In the genomic region with DNA sequence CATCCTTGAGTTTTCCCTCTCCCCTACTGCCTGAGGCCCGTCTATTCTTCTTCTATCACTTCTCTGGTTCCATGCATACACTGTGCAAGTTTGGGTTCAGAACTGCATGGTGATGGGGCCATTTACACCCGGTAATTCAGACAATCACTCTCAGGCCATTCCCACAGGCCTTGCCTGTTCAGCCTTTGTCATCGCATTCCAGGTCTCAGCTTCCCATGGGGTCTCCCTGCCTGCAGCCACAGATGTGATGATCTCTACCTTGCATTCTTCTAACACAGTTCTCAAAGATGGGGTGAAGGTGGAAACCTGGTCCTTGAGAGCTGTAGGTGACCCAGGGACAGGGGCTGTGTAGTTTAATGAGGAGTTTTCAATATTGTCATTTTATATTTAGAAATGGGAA, we compare ENCODE assay signal across 2 cellular contexts.
TF ChIP-seq lines count a peak whose summit lies in the region.

No MANE protein-coding gene starts in this region.

TF ChIP-seq in WTC11, 78 proteins besides CTCF, POLR2A, EP300 and RAD21 (continues in another document):
- TF ChIP-seq TCF7 (CRISPR knock-in tag; IDR thresholded peaks at IDR 0.05; ENCODE audit: low read depth) (no peak), ZNF317 (CRISPR knock-in tag; IDR thresholded peaks at IDR 0.05; ENCODE audit: borderline replicate concordance, low read depth) (no peak), FOXP1 (CRISPR knock-in tag; IDR thresholded peaks at IDR 0.05; ENCODE audit: borderline replicate concordance) (no peak), SOX15 (CRISPR knock-in tag; IDR thresholded peaks at IDR 0.05) (no peak), ZNF532 (CRISPR knock-in tag; IDR thresholded peaks at IDR 0.05; ENCODE audit: borderline replicate concordance) (no peak), IRF2 (CRISPR knock-in tag; IDR thresholded peaks at IDR 0.05; ENCODE audit: borderline replicate concordance, low read depth) (no peak), ZNF121 (CRISPR knock-in tag; IDR thresholded peaks at IDR 0.05) (no peak), NR3C1 (CRISPR knock-in tag; conservative IDR thresholded peaks at IDR 0.05; ENCODE audit: low read depth) (no peak), NFATC4 (CRISPR knock-in tag; IDR thresholded peaks at IDR 0.05) (no peak), E2F4 (CRISPR knock-in tag; IDR thresholded peaks at IDR 0.05; ENCODE audit: borderline replicate concordance, low read depth) (no peak), FOXK1 (CRISPR knock-in tag; IDR thresholded peaks at IDR 0.05) (no peak)
- TF ChIP-seq, protein P1, sequence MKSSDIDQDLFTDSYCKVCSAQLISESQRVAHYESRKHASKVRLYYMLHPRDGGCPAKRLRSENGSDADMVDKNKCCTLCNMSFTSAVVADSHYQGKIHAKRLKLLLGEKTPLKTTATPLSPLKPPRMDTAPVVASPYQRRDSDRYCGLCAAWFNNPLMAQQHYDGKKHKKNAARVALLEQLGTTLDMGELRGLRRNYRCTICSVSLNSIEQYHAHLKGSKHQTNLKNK (CRISPR knock-in tag; IDR thresholded peaks at IDR 0.05) = no peak
- TF ChIP-seq, protein P2, sequence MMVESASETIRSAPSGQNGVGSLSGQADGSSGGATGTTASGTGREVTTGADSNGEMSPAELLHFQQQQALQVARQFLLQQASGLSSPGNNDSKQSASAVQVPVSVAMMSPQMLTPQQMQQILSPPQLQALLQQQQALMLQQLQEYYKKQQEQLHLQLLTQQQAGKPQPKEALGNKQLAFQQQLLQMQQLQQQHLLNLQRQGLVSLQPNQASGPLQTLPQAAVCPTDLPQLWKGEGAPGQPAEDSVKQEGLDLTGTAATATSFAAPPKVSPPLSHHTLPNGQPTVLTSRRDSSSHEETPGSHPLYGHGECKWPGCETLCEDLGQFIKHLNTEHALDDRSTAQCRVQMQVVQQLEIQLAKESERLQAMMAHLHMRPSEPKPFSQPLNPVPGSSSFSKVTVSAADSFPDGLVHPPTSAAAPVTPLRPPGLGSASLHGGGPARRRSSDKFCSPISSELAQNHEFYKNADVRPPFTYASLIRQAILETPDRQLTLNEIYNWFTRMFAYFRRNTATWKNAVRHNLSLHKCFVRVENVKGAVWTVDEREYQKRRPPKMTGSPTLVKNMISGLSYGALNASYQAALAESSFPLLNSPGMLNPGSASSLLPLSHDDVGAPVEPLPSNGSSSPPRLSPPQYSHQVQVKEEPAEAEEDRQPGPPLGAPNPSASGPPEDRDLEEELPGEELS (CRISPR knock-in tag; IDR thresholded peaks at IDR 0.05) = no peak
- TF ChIP-seq, protein P3, sequence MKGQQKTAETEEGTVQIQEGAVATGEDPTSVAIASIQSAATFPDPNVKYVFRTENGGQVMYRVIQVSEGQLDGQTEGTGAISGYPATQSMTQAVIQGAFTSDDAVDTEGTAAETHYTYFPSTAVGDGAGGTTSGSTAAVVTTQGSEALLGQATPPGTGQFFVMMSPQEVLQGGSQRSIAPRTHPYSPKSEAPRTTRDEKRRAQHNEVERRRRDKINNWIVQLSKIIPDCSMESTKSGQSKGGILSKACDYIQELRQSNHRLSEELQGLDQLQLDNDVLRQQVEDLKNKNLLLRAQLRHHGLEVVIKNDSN (CRISPR knock-in tag; IDR thresholded peaks at IDR 0.05) = no peak
- TF ChIP-seq, protein P4, sequence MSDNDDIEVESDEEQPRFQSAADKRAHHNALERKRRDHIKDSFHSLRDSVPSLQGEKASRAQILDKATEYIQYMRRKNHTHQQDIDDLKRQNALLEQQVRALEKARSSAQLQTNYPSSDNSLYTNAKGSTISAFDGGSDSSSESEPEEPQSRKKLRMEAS (CRISPR knock-in tag; IDR thresholded peaks at IDR 0.05) = no peak
- TF ChIP-seq, protein P5, sequence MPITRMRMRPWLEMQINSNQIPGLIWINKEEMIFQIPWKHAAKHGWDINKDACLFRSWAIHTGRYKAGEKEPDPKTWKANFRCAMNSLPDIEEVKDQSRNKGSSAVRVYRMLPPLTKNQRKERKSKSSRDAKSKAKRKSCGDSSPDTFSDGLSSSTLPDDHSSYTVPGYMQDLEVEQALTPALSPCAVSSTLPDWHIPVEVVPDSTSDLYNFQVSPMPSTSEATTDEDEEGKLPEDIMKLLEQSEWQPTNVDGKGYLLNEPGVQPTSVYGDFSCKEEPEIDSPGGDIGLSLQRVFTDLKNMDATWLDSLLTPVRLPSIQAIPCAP (CRISPR knock-in tag; IDR thresholded peaks at IDR 0.05) = no peak

TF ChIP-seq in H1, 55 proteins besides CTCF, POLR2A, EP300 and RAD21:
- TF ChIP-seq ZNF274 (IDR thresholded peaks at IDR 0.05; ENCODE audit: borderline replicate concordance, extremely low read depth, low read length) = no peak
- TF ChIP-seq TEAD4 (IDR thresholded peaks at IDR 0.05; ENCODE audit: low read depth, low read length) = peak; percentile 77
- no peak for TF ChIP-seq HDAC2 (IDR thresholded peaks at IDR 0.05; ENCODE audit: borderline replicate concordance in 1 of 2, low read depth in 2 of 2, low read length in 2 of 2)
- no peak for TF ChIP-seq RFX5 (IDR thresholded peaks at IDR 0.05; ENCODE audit: borderline replicate concordance, low read depth, low read length)
- TF ChIP-seq SIRT6 (IDR thresholded peaks at IDR 0.05; ENCODE audit: low read length) = no peak
